Comparison of ENCODE assay signal across 1 cellular context in genomic region chr19:17488593-17489391, GRCh38.
TF ChIP-seq lines count a peak whose summit lies in the region.

No MANE protein-coding gene starts in this region.

TF ChIP-seq in K562, 482 proteins besides CTCF, POLR2A, EP300 and RAD21 (continued from another document):
- TF ChIP-seq CTCFL (IDR thresholded peaks at IDR 0.05; ENCODE audit: borderline replicate concordance, insufficient read depth, low read depth, low read length, poor library complexity, severe bottlenecking), result peak; percentile 16
- TF ChIP-seq EP400 (IDR thresholded peaks at IDR 0.05), result peak; percentile 54; the same call in 1 of the 2 replicates
- TF ChIP-seq FOXK1 (CRISPR knock-in tag; IDR thresholded peaks at IDR 0.05; ENCODE audit: borderline replicate concordance), result no peak
- no peak for TF ChIP-seq TRIM28 (IDR thresholded peaks at IDR 0.05)
- TF ChIP-seq MNT (conservative IDR thresholded peaks at IDR 0.05), result peak in 1 of 2 experiments; percentile 75; a peak in 3 of 4 replicates
- TF ChIP-seq ESRRA (IDR thresholded peaks at IDR 0.05; ENCODE audit: borderline replicate concordance, low read depth), result no peak
- no peak for TF ChIP-seq EWSR1 (IDR thresholded peaks at IDR 0.05; ENCODE audit: borderline replicate concordance, low read depth, partially characterized antibody)
- TF ChIP-seq KLF13 (tag; IDR thresholded peaks at IDR 0.05; ENCODE audit: borderline replicate concordance, low read depth), result no peak
- TF ChIP-seq SIX5 (IDR thresholded peaks at IDR 0.05; ENCODE audit: borderline replicate concordance in 1 of 2, insufficient read depth in 1 of 2, low read depth in 1 of 2, low read length in 2 of 2), result no peak
- no peak for TF ChIP-seq KLF10 (CRISPR knock-in tag; IDR thresholded peaks at IDR 0.05)
- TF ChIP-seq MTA3 (IDR thresholded peaks at IDR 0.05; ENCODE audit: borderline replicate concordance), result no peak
- TF ChIP-seq PPARD (CRISPR knock-in tag; IDR thresholded peaks at IDR 0.05), result no peak
- no peak for TF ChIP-seq CREBBP (IDR thresholded peaks at IDR 0.05; ENCODE audit: low read depth, low read length)
- no peak for TF ChIP-seq JUN (IDR thresholded peaks at IDR 0.05; ENCODE audit: borderline replicate concordance, low read depth, low read length)
- TF ChIP-seq JUN (CRISPR knock-in tag; IDR thresholded peaks at IDR 0.05; ENCODE audit: borderline replicate concordance), result no peak
- no peak for TF ChIP-seq HDAC2 (IDR thresholded peaks at IDR 0.05)
